In the genomic region with DNA sequence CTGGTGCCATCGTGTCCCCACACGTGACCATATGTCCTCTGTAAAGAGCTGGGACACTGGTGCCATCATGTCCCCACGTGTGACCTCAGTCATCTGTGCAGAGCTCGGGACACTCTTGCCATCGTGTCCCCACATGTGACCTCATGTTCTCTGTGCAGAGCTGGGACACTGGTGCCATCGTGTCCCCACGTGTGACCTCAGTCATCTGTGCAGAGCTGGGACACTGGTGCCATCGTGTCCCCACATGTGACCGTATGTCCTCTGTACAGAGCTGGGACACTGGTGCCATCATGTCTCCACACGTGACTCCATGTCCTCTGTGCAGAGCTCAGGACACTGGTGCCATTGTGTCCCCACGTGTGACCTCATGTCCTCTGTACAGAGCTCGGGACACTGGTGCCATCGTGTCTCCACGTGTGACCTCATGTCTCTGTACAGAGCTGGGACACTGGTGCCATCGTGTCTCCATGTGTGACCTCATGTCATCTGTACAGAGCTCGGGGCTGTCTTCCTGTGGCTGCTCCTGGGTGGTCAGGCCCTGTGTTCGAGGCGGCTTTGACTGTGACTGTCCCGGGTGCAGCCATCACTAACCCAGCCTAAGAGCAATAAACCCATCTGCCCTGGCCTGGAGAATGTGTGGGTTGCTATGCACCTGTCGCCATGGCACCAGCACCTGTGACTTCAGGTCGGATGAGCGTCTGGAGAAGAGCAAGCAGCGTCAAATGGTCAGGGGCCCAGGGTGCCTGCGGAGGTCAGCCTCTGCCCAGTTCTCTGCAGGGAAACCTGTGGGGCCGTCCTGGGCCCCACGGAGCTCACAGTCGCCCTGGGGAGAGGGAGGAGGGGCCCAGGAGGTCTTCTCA, we compare ENCODE assay signal across 31 cellular contexts.
DNase-seq lines count a peak whose midpoint lies in the region; FAIRE-seq and TF ChIP-seq lines count a peak whose summit lies in the region.
"Had no signal": no experiment of that assay in that cellular context is flagged by ENCODE, and none has a peak within 500 bp of the region (broad histone marks: within the 10 kb centered on the region; RNA-seq: fewer than 3 reads in every experiment).

No MANE protein-coding gene starts in this region.

- no peak for TF ChIP-seq CTCF in CD14-positive monocyte (IDR thresholded peaks at IDR 0.05)
- no peak for TF ChIP-seq CTCF in kidney (IDR thresholded peaks at IDR 0.05; ENCODE audit: borderline replicate concordance, extremely low read depth, insufficient read depth)
- no peak for TF ChIP-seq CTCF in mesothelial cell of epicardium (IDR thresholded peaks at IDR 0.05; ENCODE audit: unreplicated experiment)

- intact Hi-C loops in CD14-positive monocyte (cut with micrococcal nuclease) (no loop called here), kidney (cut with DNase I) (no loop called here), posterior vena cava (cut with DNase I) (no loop called here)

- no peak overlapping the region for H3K27ac Mint-ChIP-seq in CD14-positive monocyte
- no peak overlapping the region for H3K27ac Mint-ChIP-seq in mesothelial cell of epicardium
- H3K27ac Mint-ChIP-seq in T-helper 2 cell treated with Interferon-gamma antibody and Interleukin-4, amounts not matched to agents 5 μg/mL and 100 μg/mL, for 36 hours: no peak overlapping the region
- H3K27ac Mint-ChIP-seq: activated naive CD8-positive, alpha-beta T cell treated with anti-CD3 and anti-CD28 coated beads for 36 hours; dendritic cell treated with granulocyte-macrophage colony-stimulating factor and Interleukin-4, amounts not matched to agents 40 ng/mL and 50 ng/mL, for 4 days; naive thymus-derived CD8-positive, alpha-beta T cell; stimulated activated effector memory CD8-positive, alpha-beta T cell treated with anti-CD3 and anti-CD28 coated beads, Interleukin-12 subunit alpha, Interleukin-12 subunit beta, amount 100 ng/mL, for 72 hours had no signal

- no peaks in the 10 kb centered on the region for H3K4me1 ChIP-seq in kidney (ENCODE audit: control insufficient read depth in 1 of 2, insufficient read depth in 1 of 2, low read depth in 1 of 2, low read length in 2 of 2)
- H3K4me1 ChIP-seq: Caco-2, esophagus muscularis mucosa, foreskin keratinocyte, pancreas, right atrium auricular region, vagina had no signal

- H3K4me3 Mint-ChIP-seq in CD14-positive monocyte (no peak overlapping the region), mesothelial cell of epicardium (no peak overlapping the region)
- H3K4me3 Mint-ChIP-seq in T-helper 2 cell treated with Interferon-gamma antibody and Interleukin-4, amounts not matched to agents 5 μg/mL and 100 μg/mL, for 36 hours: no peak overlapping the region
- H3K4me3 Mint-ChIP-seq: activated naive CD8-positive, alpha-beta T cell treated with anti-CD3 and anti-CD28 coated beads for 36 hours; dendritic cell treated with granulocyte-macrophage colony-stimulating factor and Interleukin-4, amounts not matched to agents 40 ng/mL and 50 ng/mL, for 4 days; naive thymus-derived CD8-positive, alpha-beta T cell; stimulated activated effector memory CD8-positive, alpha-beta T cell treated with anti-CD3 and anti-CD28 coated beads, Interleukin-12 subunit alpha, Interleukin-12 subunit beta, amount 100 ng/mL, for 72 hours had no signal

- H3K36me3 Mint-ChIP-seq in CD14-positive monocyte (no peaks in the 10 kb centered on the region), mesothelial cell of epicardium (no peaks in the 10 kb centered on the region)
- no peaks in the 10 kb centered on the region for H3K36me3 Mint-ChIP-seq in T-helper 2 cell treated with Interferon-gamma antibody and Interleukin-4, amounts not matched to agents 5 μg/mL and 100 μg/mL, for 36 hours (ENCODE audit: low read depth)
- H3K36me3 Mint-ChIP-seq: activated naive CD8-positive, alpha-beta T cell treated with anti-CD3 and anti-CD28 coated beads for 36 hours; naive thymus-derived CD8-positive, alpha-beta T cell; stimulated activated effector memory CD8-positive, alpha-beta T cell treated with anti-CD3 and anti-CD28 coated beads, Interleukin-12 subunit alpha, Interleukin-12 subunit beta, amount 100 ng/mL, for 72 hours had no signal

- DNase-seq in CD14-positive monocyte (ENCODE audit: low spot score) (peak; percentile 31), DMS79 treated with DMSO at 0.1 percent for 48 hours (lab: John Stamatoyannopoulos, UW) (peak; percentile 25), kidney (peak; percentile 59), posterior vena cava (ENCODE audit: low spot score) (peak; percentile 36), mesothelial cell of epicardium (ENCODE audit: low spot score in 2 of 2, unreplicated experiment in 2 of 2) (no peak), occipital lobe (lab: John Stamatoyannopoulos, UW) (no peak), NCI-H1092 (lab: John Stamatoyannopoulos, UW) (no peak)
- DNase-seq in T-helper 2 cell treated with Interferon-gamma antibody and Interleukin-4, amounts not matched to agents 5 μg/mL and 100 μg/mL, for 36 hours (ENCODE audit: low spot score): no peak
- DNase-seq: activated naive CD8-positive, alpha-beta T cell treated with anti-CD3 and anti-CD28 coated beads for 36 hours; central memory CD4-positive, alpha-beta T cell; EL; foreskin keratinocyte; NCI-H1436; NCI-H446 treated with DMSO at 0.1 percent for 48 hours; SHP77 treated with DMSO at 0.1 percent for 48 hours; stimulated activated CD4-positive, alpha-beta T cell treated with anti-CD3 and anti-CD28 coated beads, Interleukin-4, amount 100 ng/mL, for 1 hour; substantia nigra; SW 1271; T1000; WERI-Rb-1 had no signal

- H3K36me3 ChIP-seq in kidney (ENCODE audit: control insufficient read depth in 1 of 2, insufficient read depth in 2 of 2, low read length in 2 of 2): no peaks in the 10 kb centered on the region
- H3K36me3 ChIP-seq: BLaER1 treated with 17β-estradiol and CSF1 and Interleukin-3, amounts not matched to agents 10 nM and 100 nM; esophagus muscularis mucosa; pancreas; right atrium auricular region; vagina; WERI-Rb-1 had no signal

- H3K9ac ChIP-seq in kidney (ENCODE audit: low read length in 2 of 2): no peak overlapping the region
- H3K9ac ChIP-seq: BLaER1 treated with 17β-estradiol and CSF1 and Interleukin-3, amounts not matched to agents 10 nM and 100 nM had no signal

- no peak overlapping the region for H3K4me3 ChIP-seq in kidney (ENCODE audit: low read length in 2 of 2)
- H3K4me3 ChIP-seq: BLaER1 treated with 17β-estradiol and CSF1 and Interleukin-3, amounts not matched to agents 10 nM and 100 nM; esophagus muscularis mucosa; pancreas; right atrium auricular region; vagina had no signal

- no peak overlapping the region for H3K27ac ChIP-seq in kidney (ENCODE audit: low read depth in 2 of 2, low read length in 2 of 2)
- H3K27ac ChIP-seq: BLaER1 treated with 17β-estradiol and CSF1 and Interleukin-3, amounts not matched to agents 10 nM and 100 nM; esophagus muscularis mucosa; foreskin keratinocyte; pancreas; right atrium auricular region; vagina; WERI-Rb-1 had no signal

- no peaks in the 10 kb centered on the region for H3K9me3 ChIP-seq in kidney (ENCODE audit: control insufficient read depth in 1 of 2, low read length in 2 of 2)
- H3K9me3 ChIP-seq: BLaER1 treated with 17β-estradiol and CSF1 and Interleukin-3, amounts not matched to agents 10 nM and 100 nM; Caco-2; esophagus muscularis mucosa; pancreas; right atrium auricular region; vagina had no signal

- H3K4me1 Mint-ChIP-seq in CD14-positive monocyte (no peaks in the 10 kb centered on the region), mesothelial cell of epicardium (no peaks in the 10 kb centered on the region)
- H3K4me1 Mint-ChIP-seq in T-helper 2 cell treated with Interferon-gamma antibody and Interleukin-4, amounts not matched to agents 5 μg/mL and 100 μg/mL, for 36 hours (ENCODE audit: low read depth): no peaks in the 10 kb centered on the region
- H3K4me1 Mint-ChIP-seq: activated naive CD8-positive, alpha-beta T cell treated with anti-CD3 and anti-CD28 coated beads for 36 hours; stimulated activated effector memory CD8-positive, alpha-beta T cell treated with anti-CD3 and anti-CD28 coated beads, Interleukin-12 subunit alpha, Interleukin-12 subunit beta, amount 100 ng/mL, for 72 hours had no signal

- FAIRE-seq in kidney (lab: Jason Lieb, UNC): no peak
- FAIRE-seq: astrocyte, GM12891, pancreas had no signal

- H3K9me3 Mint-ChIP-seq in CD14-positive monocyte (peaks cover 0 to 6% (median 0%) of the 10 kb centered on the region in 7 donors), mesothelial cell of epicardium (no peaks in the 10 kb centered on the region)
- H3K9me3 Mint-ChIP-seq in T-helper 2 cell treated with Interferon-gamma antibody and Interleukin-4, amounts not matched to agents 5 μg/mL and 100 μg/mL, for 36 hours: no peaks in the 10 kb centered on the region
- H3K9me3 Mint-ChIP-seq: activated naive CD8-positive, alpha-beta T cell treated with anti-CD3 and anti-CD28 coated beads for 36 hours; dendritic cell treated with granulocyte-macrophage colony-stimulating factor and Interleukin-4, amounts not matched to agents 40 ng/mL and 50 ng/mL, for 4 days; stimulated activated effector memory CD8-positive, alpha-beta T cell treated with anti-CD3 and anti-CD28 coated beads, Interleukin-12 subunit alpha, Interleukin-12 subunit beta, amount 100 ng/mL, for 72 hours had no signal

- peaks cover 1 to 4% (median 1%) of the 10 kb centered on the region in 3 donors for H3K27me3 Mint-ChIP-seq in CD14-positive monocyte (ENCODE audit: low read depth in 3 of 3)
- H3K27me3 Mint-ChIP-seq in mesothelial cell of epicardium (ENCODE audit: low read depth): peaks cover 4% of the 10 kb centered on the region
- H3K27me3 Mint-ChIP-seq in T-helper 2 cell treated with Interferon-gamma antibody and Interleukin-4, amounts not matched to agents 5 μg/mL and 100 μg/mL, for 36 hours (ENCODE audit: low read depth): no peaks in the 10 kb centered on the region
- H3K27me3 Mint-ChIP-seq: activated naive CD8-positive, alpha-beta T cell treated with anti-CD3 and anti-CD28 coated beads for 36 hours; dendritic cell treated with granulocyte-macrophage colony-stimulating factor and Interleukin-4, amounts not matched to agents 40 ng/mL and 50 ng/mL, for 4 days had no signal

Comparison
In these comparisons a context has a peak if more than half of its experiments do, and no peak if none do; other contexts are left out.
1. DNase-seq: peak in CD14-positive monocyte (single experiment), DMS79 treated with DMSO at 0.1 percent for 48 hours (single experiment), kidney (single experiment) and posterior vena cava (single experiment); none in mesothelial cell of epicardium (0 of 2), occipital lobe (single experiment), NCI-H1092 (single experiment) and T-helper 2 cell treated with Interferon-gamma antibody and Interleukin-4, amounts not matched to agents 5 μg/mL and 100 μg/mL, for 36 hours (single experiment).